30 cellular contexts compared by ENCODE assay signal in the genomic region with DNA sequence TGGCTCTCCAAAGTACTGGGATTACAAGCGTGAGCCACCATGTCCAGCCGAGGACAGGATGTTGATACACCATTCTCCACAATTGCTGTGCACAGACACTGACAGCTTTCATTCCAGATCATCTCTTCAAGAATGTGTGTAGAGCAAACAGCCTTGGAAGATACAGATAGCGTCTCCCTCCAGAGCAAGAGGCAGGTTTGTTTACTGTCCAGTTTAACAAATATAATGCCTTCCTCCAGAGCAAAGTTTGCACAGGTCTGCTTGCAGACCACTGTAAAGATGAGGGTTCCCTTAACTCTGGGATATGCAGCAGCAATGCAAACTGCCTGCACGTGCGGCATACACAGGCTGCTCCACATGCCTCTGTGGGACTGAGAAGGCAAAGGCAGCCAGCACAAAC. TPM values are rescaled to one million over a fixed set of nuclear protein-coding genes. Genes with fewer than 3 reads are reported as not detected.
"Had no signal": no experiment of that assay in that cellular context is flagged by ENCODE, and none has a peak within 500 bp of the region (broad histone marks: within the 10 kb centered on the region; RNA-seq: fewer than 3 reads in every experiment).

No MANE protein-coding gene starts in this region.

- H3K27me3 ChIP-seq: colonic mucosa, neutrophil, ovary, right atrium auricular region had no signal

- H3K4me1 ChIP-seq: colonic mucosa, esophagus muscularis mucosa, gastrocnemius medialis, psoas muscle, right atrium auricular region had no signal

- H3K36me3 Mint-ChIP-seq: brain had no signal

- H3K27me3 Mint-ChIP-seq: effector memory CD8-positive, alpha-beta T cell; stimulated activated naive CD8-positive, alpha-beta T cell treated with anti-CD3 and anti-CD28 coated beads, Interleukin-15, amount 100 ng/mL, for 72 hours had no signal

- ATAC-seq: effector memory CD8-positive, alpha-beta T cell; gastrocnemius medialis; heart left ventricle; left cardiac atrium; psoas muscle; stimulated activated naive CD8-positive, alpha-beta T cell treated with anti-CD3 and anti-CD28 coated beads, Interleukin-15, amount 100 ng/mL, for 72 hours had no signal

- H3K9me3 ChIP-seq: colonic mucosa, esophagus muscularis mucosa, gastrocnemius medialis, neutrophil, ovary, psoas muscle, right atrium auricular region, SK-N-SH, tibial artery had no signal

- H3K9ac ChIP-seq: SK-N-SH had no signal

- H3K4me3 ChIP-seq: colonic mucosa, dorsolateral prefrontal cortex, esophagus muscularis mucosa, gastrocnemius medialis, heart left ventricle, ovary, psoas muscle, right atrium auricular region, tibial artery had no signal

- H3K4me2 ChIP-seq: SK-N-SH had no signal

- H3K9me3 Mint-ChIP-seq: effector memory CD8-positive, alpha-beta T cell; stimulated activated naive CD8-positive, alpha-beta T cell treated with anti-CD3 and anti-CD28 coated beads, Interleukin-15, amount 100 ng/mL, for 72 hours had no signal

- H3K4me3 Mint-ChIP-seq: brain, memory B cell, nephron had no signal

- H3K36me3 ChIP-seq: colonic mucosa, esophagus muscularis mucosa, gastrocnemius medialis, heart left ventricle, neutrophil, ovary, right atrium auricular region, tibial artery had no signal

- H3K27ac Mint-ChIP-seq: effector memory CD8-positive, alpha-beta T cell; nephron had no signal

- H3K9me2 ChIP-seq: SK-N-SH had no signal

- DNase-seq: activated CD4-positive, CD25-positive, alpha-beta regulatory T cell treated with anti-CD3 and anti-CD28 coated beads, Interleukin-2, amount 50 U/mL, for 72 hours; activated naive CD4-positive, alpha-beta T cell; colonic mucosa; dorsolateral prefrontal cortex; effector memory CD8-positive, alpha-beta T cell; gastrocnemius medialis; islet precursor cell; left cardiac atrium; ovary; SK-N-SH; stimulated activated CD4-positive, alpha-beta T cell treated with anti-CD3 and anti-CD28 coated beads, Interleukin-12 subunit alpha, Interleukin-12 subunit beta, amount 100 ng/mL, for 4 hours; stimulated activated CD4-positive, alpha-beta T cell treated with anti-CD3 and anti-CD28 coated beads, Interleukin-4, amount 100 ng/mL, for 4 hours; stimulated activated naive CD8-positive, alpha-beta T cell treated with anti-CD3 and anti-CD28 coated beads, Interleukin-15, amount 100 ng/mL, for 72 hours; tibial artery had no signal

RNA-seq across cellular contexts. Expression of gene TMPRSS3, which starts 4.6 kb away (rescaled TPM):
- total RNA-seq: endothelial cell of umbilical vein, esophagus muscularis mucosa, gastrocnemius medialis, myocyte, urinary bladder had no signal
- polyA plus RNA-seq: endothelial cell of umbilical vein, heart left ventricle, psoas muscle, SK-N-SH, urinary bladder had no signal

RNA-seq across cellular contexts. Expression of gene UBASH3A, which starts 12.4 kb away (rescaled TPM):
- total RNA-seq: endothelial cell of umbilical vein, myocyte had no signal
- polyA plus RNA-seq: endothelial cell of umbilical vein, SK-N-SH had no signal

RNA-seq across cellular contexts. Expression of gene TFF1, which starts 25.0 kb away (rescaled TPM):
- total RNA-seq: activated CD8-positive, alpha-beta memory T cell treated with anti-CD3 and anti-CD28 coated beads for 36 hours; aorta; dorsolateral prefrontal cortex; endothelial cell of umbilical vein; esophagus muscularis mucosa; gastrocnemius medialis; heart left ventricle; left cardiac atrium; lower leg skin; mononuclear cell; myocyte; psoas muscle; right atrium auricular region; T-helper 2 cell treated with Interferon-gamma antibody and Interleukin-4, amounts not matched to agents 100 ng/mL and 5 ng/mL, for 36 hours; urinary bladder had no signal
- polyA plus RNA-seq: endothelial cell of umbilical vein, heart left ventricle, ovary, SK-N-SH, urinary bladder had no signal

RNA-seq across cellular contexts. Expression of gene TFF2, which starts 40.5 kb away (rescaled TPM):
- total RNA-seq: activated CD8-positive, alpha-beta memory T cell treated with anti-CD3 and anti-CD28 coated beads for 36 hours; aorta; dorsolateral prefrontal cortex; endothelial cell of umbilical vein; esophagus muscularis mucosa; gastrocnemius medialis; heart left ventricle; left cardiac atrium; lower leg skin; mononuclear cell; myocyte; psoas muscle; right atrium auricular region; T-helper 2 cell treated with Interferon-gamma antibody and Interleukin-4, amounts not matched to agents 100 ng/mL and 5 ng/mL, for 36 hours; urinary bladder had no signal
- polyA plus RNA-seq: endothelial cell of umbilical vein, heart left ventricle, ovary, psoas muscle, SK-N-SH, urinary bladder had no signal
